ENCODE assay signal across 1 cellular context in the genomic region with DNA sequence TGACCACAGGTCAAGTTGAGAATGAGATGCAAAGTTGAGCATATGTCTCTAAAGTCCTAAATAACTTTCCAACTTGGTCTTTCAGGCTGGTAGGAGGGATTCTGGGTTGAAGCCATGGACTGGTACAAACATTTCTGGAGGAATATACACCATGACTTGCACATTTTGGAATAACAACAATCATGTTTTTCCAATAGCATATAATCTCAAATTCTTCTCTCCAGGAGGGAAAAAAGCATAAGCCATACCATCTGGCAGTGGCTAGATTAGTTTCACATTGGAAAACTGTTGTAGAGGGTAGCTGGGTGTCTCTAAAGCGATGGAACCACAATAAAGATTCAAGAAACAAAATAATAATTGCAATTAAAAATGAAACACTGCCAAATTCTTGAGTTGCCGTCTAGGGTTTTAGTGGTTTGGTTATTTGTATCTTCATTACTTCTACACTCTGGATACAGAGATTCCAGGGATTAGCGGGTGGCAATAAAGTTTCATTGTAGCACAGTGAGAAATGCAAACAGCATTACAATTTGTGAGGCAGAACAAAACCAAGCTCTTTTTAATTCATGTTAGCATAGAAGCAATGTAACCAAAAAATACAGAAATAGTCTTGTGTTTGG.
TF ChIP-seq lines count a peak whose summit lies in the region.

No MANE protein-coding gene starts in this region.

TF ChIP-seq in A549, 52 proteins besides CTCF, POLR2A, EP300 and RAD21 (continued from another document):
- TF ChIP-seq ATOH8 (CRISPR knock-in tag; IDR thresholded peaks at IDR 0.05; ENCODE audit: low read depth) = no peak
